ENCODE assay signal across 36 cellular contexts in the genomic region with DNA sequence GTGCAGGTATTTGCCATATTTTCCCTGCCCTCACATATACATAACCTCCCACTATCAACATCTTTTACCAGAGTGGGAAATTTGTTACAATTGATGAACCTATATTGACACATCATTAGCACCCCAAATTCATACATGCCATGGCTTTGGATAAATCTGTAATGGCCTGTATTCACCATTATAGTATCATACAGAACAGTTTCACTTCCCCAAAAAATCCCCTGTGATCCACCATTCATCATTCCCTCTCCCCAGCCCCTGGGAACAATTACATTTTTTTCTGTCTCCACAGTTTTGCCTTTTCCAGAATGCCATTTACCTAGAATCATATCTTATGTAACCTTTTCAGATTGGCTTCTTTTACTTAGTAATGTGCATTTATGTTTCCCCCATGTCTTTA.
"Had no signal": no experiment of that assay in that cellular context is flagged by ENCODE, and none has a peak within 500 bp of the region (broad histone marks: within the 10 kb centered on the region; RNA-seq: fewer than 3 reads in every experiment).

No MANE protein-coding gene starts in this region.

- H3K27me3 ChIP-seq: ascending aorta, cardiac muscle cell, colonic mucosa had no signal

- H3K9me3 ChIP-seq: ascending aorta, colonic mucosa had no signal

- H3K4me3 ChIP-seq: ascending aorta, cardiac muscle cell, colonic mucosa had no signal

- H3K36me3 ChIP-seq: ascending aorta, cardiac muscle cell, colonic mucosa, WERI-Rb-1 had no signal

- H3K4me1 Mint-ChIP-seq: activated CD4-positive, alpha-beta T cell treated with anti-CD3 and anti-CD28 coated beads for 36 hours; activated CD4-positive, alpha-beta T cell treated with anti-CD3 and anti-CD28 coated beads, Interleukin-2, amount 10 ng/mL, durations not matched to agents 7 days and 5 days; activated naive CD4-positive, alpha-beta T cell treated with anti-CD3 and anti-CD28 coated beads, Interleukin-2, amount 10 ng/mL, durations not matched to agents 7 days and 5 days; activated naive CD4-positive, alpha-beta T cell treated with anti-CD3 and anti-CD28 coated beads, Interleukin-2, amount 50 U/mL, for 24 hours; activated naive CD8-positive, alpha-beta T cell treated with anti-CD3 and anti-CD28 coated beads, Interleukin-2, amount 10 ng/mL, durations not matched to agents 7 days and 5 days; activated naive CD8-positive, alpha-beta T cell treated with anti-CD3 and anti-CD28 coated beads, Interleukin-2, amount 50 U/mL, for 24 hours; central memory CD8-positive, alpha-beta T cell; WTC11 had no signal

- H3K4me1 ChIP-seq: ascending aorta, colonic mucosa had no signal

- FAIRE-seq: bronchial epithelial cell had no signal

- H3K9me3 Mint-ChIP-seq: activated CD4-positive, alpha-beta memory T cell treated with anti-CD3 and anti-CD28 coated beads, Interleukin-2, amount 10 ng/mL, durations not matched to agents 7 days and 5 days; activated CD4-positive, alpha-beta T cell treated with anti-CD3 and anti-CD28 coated beads, Interleukin-2, amount 10 ng/mL, durations not matched to agents 7 days and 5 days; activated naive CD4-positive, alpha-beta T cell treated with anti-CD3 and anti-CD28 coated beads, Interleukin-2, amount 10 ng/mL, durations not matched to agents 7 days and 5 days; activated naive CD4-positive, alpha-beta T cell treated with anti-CD3 and anti-CD28 coated beads, Interleukin-2, amount 50 U/mL, for 24 hours; activated naive CD8-positive, alpha-beta T cell treated with anti-CD3 and anti-CD28 coated beads, Interleukin-2, amount 50 U/mL, for 24 hours; activated T-cell treated with anti-CD3 and anti-CD28 coated beads, Interleukin-2, amount 50 U/mL, for 24 hours; central memory CD8-positive, alpha-beta T cell had no signal

- H3K36me3 Mint-ChIP-seq: activated naive CD4-positive, alpha-beta T cell treated with anti-CD3 and anti-CD28 coated beads, Interleukin-2, amount 10 ng/mL, durations not matched to agents 7 days and 5 days; activated naive CD8-positive, alpha-beta T cell; brain; WTC11 had no signal

- H3K27ac ChIP-seq: ascending aorta, cardiac muscle cell, colonic mucosa, WERI-Rb-1 had no signal

- DNase-seq: activated CD4-positive, alpha-beta memory T cell treated with anti-CD3 and anti-CD28 coated beads, Interleukin-2, amount 10 ng/mL, durations not matched to agents 7 days and 5 days; activated CD4-positive, alpha-beta T cell treated with anti-CD3 and anti-CD28 coated beads for 1 hour; activated CD4-positive, alpha-beta T cell treated with anti-CD3 and anti-CD28 coated beads for 36 hours; activated CD4-positive, alpha-beta T cell treated with anti-CD3 and anti-CD28 coated beads for 48 hours; activated CD4-positive, alpha-beta T cell treated with anti-CD3 and anti-CD28 coated beads, Interleukin-2, amount 10 ng/mL, durations not matched to agents 7 days and 5 days; activated CD4-positive, alpha-beta T cell treated with anti-CD3 and anti-CD28 coated beads, Interleukin-2, amount 50 U/mL, for 48 hours; activated CD4-positive, CD25-positive, alpha-beta regulatory T cell; activated CD8-positive, alpha-beta memory T cell treated with anti-CD3 and anti-CD28 coated beads for 24 hours; activated CD8-positive, alpha-beta memory T cell treated with anti-CD3 and anti-CD28 coated beads, Interleukin-2, amount 10 ng/mL, durations not matched to agents 7 days and 5 days; activated CD8-positive, alpha-beta memory T cell treated with anti-CD3 and anti-CD28 coated beads, Interleukin-2, amount 50 U/mL, for 48 hours; activated CD8-positive, alpha-beta T cell treated with anti-CD3 and anti-CD28 coated beads, Interleukin-2, amount 10 ng/mL, durations not matched to agents 7 days and 5 days; activated effector memory CD4-positive, alpha-beta T cell treated with Interleukin-2 at 50 U/mL for 16 hours; activated gamma-delta T cell; activated naive CD4-positive, alpha-beta T cell treated with anti-CD3 and anti-CD28 coated beads, Interleukin-2, amount 10 ng/mL, durations not matched to agents 7 days and 5 days; activated naive CD4-positive, alpha-beta T cell treated with Interleukin-2 at 50 U/mL for 16 hours; activated naive CD8-positive, alpha-beta T cell treated with anti-CD3 and anti-CD28 coated beads, Interleukin-2, amount 10 ng/mL, durations not matched to agents 7 days and 5 days; activated naive CD8-positive, alpha-beta T cell treated with anti-CD3 and anti-CD28 coated beads, Interleukin-2, amount 50 U/mL, for 24 hours; activated T-cell treated with anti-CD3 and anti-CD28 coated beads, Interleukin-2, amount 50 U/mL, for 24 hours; activated T-cell treated with anti-CD3 and anti-CD28 coated beads, Interleukin-2, amount 50 U/mL, for 48 hours; amygdala; anterior cingulate cortex; caudate nucleus; cerebellar nuclear complex; colonic mucosa; T-helper 9 cell; WERI-Rb-1 had no signal

- H3K4me3 Mint-ChIP-seq: activated CD4-positive, alpha-beta memory T cell treated with anti-CD3 and anti-CD28 coated beads, Interleukin-2, amount 10 ng/mL, durations not matched to agents 7 days and 5 days; activated CD4-positive, alpha-beta T cell treated with anti-CD3 and anti-CD28 coated beads for 36 hours; activated CD4-positive, alpha-beta T cell treated with anti-CD3 and anti-CD28 coated beads, Interleukin-2, amount 10 ng/mL, durations not matched to agents 7 days and 5 days; activated CD8-positive, alpha-beta memory T cell treated with anti-CD3 and anti-CD28 coated beads, Interleukin-2, amount 10 ng/mL, durations not matched to agents 7 days and 5 days; activated CD8-positive, alpha-beta T cell treated with anti-CD3 and anti-CD28 coated beads, Interleukin-2, amount 10 ng/mL, durations not matched to agents 7 days and 5 days; activated naive CD4-positive, alpha-beta T cell treated with anti-CD3 and anti-CD28 coated beads, Interleukin-2, amount 10 ng/mL, durations not matched to agents 7 days and 5 days; activated naive CD4-positive, alpha-beta T cell treated with anti-CD3 and anti-CD28 coated beads, Interleukin-2, amount 50 U/mL, for 24 hours; activated naive CD8-positive, alpha-beta T cell; activated naive CD8-positive, alpha-beta T cell treated with anti-CD3 and anti-CD28 coated beads, Interleukin-2, amount 10 ng/mL, durations not matched to agents 7 days and 5 days; activated naive CD8-positive, alpha-beta T cell treated with anti-CD3 and anti-CD28 coated beads, Interleukin-2, amount 50 U/mL, for 24 hours; activated T-cell treated with anti-CD3 and anti-CD28 coated beads, Interleukin-2, amount 50 U/mL, for 24 hours; brain; central memory CD8-positive, alpha-beta T cell; T-helper 2 cell treated with Interferon-gamma antibody and Interleukin-4, amounts not matched to agents 5 μg/mL and 100 μg/mL, for 36 hours; WTC11 had no signal

- H3K27ac Mint-ChIP-seq: activated CD4-positive, alpha-beta memory T cell treated with anti-CD3 and anti-CD28 coated beads, Interleukin-2, amount 10 ng/mL, durations not matched to agents 7 days and 5 days; activated CD4-positive, alpha-beta T cell treated with anti-CD3 and anti-CD28 coated beads for 36 hours; activated CD4-positive, alpha-beta T cell treated with anti-CD3 and anti-CD28 coated beads, Interleukin-2, amount 10 ng/mL, durations not matched to agents 7 days and 5 days; activated CD8-positive, alpha-beta memory T cell treated with anti-CD3 and anti-CD28 coated beads, Interleukin-2, amount 10 ng/mL, durations not matched to agents 7 days and 5 days; activated CD8-positive, alpha-beta T cell treated with anti-CD3 and anti-CD28 coated beads, Interleukin-2, amount 10 ng/mL, durations not matched to agents 7 days and 5 days; activated naive CD4-positive, alpha-beta T cell treated with anti-CD3 and anti-CD28 coated beads, Interleukin-2, amount 10 ng/mL, durations not matched to agents 7 days and 5 days; activated naive CD4-positive, alpha-beta T cell treated with anti-CD3 and anti-CD28 coated beads, Interleukin-2, amount 50 U/mL, for 24 hours; activated naive CD8-positive, alpha-beta T cell; activated naive CD8-positive, alpha-beta T cell treated with anti-CD3 and anti-CD28 coated beads, Interleukin-2, amount 10 ng/mL, durations not matched to agents 7 days and 5 days; activated naive CD8-positive, alpha-beta T cell treated with anti-CD3 and anti-CD28 coated beads, Interleukin-2, amount 50 U/mL, for 24 hours; activated T-cell treated with anti-CD3 and anti-CD28 coated beads, Interleukin-2, amount 50 U/mL, for 24 hours; activated T-helper 2 cell treated with anti-CD3 and anti-CD28 coated beads, Interferon-gamma antibody, Interleukin-2, Interleukin-4, amounts not matched to agents 10 μg/mL and 5 μg/mL and 100 μg/mL, durations not matched to agents 14 hours and 24 hours and 36 hours; brain; T-helper 2 cell treated with Interferon-gamma antibody and Interleukin-4, amounts not matched to agents 5 μg/mL and 100 μg/mL, for 36 hours; WTC11 had no signal
